ENCODE assay signal across 17 cellular contexts in the genomic region with DNA sequence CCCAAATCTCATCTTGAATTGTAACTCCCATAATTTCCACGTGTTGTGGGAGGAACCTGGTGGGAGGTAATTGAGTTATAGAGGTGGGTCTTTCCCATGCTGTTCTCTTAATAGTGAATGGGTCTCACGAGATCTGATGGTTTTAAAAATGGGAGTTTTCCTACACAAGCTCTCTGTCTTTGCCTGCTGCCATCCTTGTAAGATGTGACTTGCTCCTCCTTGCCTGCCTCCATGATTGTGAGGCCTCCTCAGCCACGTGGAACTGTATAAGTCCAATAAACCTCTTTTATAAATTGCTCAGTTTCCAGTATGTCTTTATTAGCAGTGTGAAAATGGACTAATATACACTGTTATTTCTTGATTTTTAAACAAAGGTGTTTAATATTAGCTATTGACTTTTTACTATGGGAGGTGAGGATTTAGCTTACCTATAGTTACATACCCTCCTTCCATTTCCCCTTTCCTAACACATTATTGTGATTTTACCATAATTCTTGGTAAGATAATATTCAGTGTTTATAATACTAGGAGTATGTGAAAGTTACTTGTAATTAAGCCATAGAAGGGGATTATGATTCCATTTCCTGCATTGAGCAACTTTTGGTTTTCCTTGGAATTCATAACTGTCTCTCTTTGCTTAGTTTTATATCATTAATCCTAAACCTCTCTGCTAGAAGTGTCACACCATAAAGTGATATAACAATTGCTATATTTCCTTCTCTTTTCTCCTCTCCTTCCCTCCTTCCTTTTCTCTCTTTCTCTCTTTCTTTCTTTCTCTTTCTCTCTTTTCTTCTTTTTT.
A peak's percentile ranks its signal among the peaks of the same experiment; 100 is the strongest.
DNase-seq lines count a peak whose midpoint lies in the region; ATAC-seq, FAIRE-seq and TF ChIP-seq lines count a peak whose summit lies in the region.
"Had no signal": no experiment of that assay in that cellular context is flagged by ENCODE, and none has a peak within 500 bp of the region (broad histone marks: within the 10 kb centered on the region; RNA-seq: fewer than 3 reads in every experiment).

No MANE protein-coding gene starts in this region.

- FAIRE-seq in bronchial epithelial cell (lab: Jason Lieb, UNC): no peak
- FAIRE-seq: A204.1, G401.6, GM12892 had no signal

- H3K4me3 ChIP-seq in bronchial epithelial cell (ENCODE audit: low read depth, low read length) (no peak overlapping the region), fibroblast of villous mesenchyme (ENCODE audit: low read depth, low read length) (no peak overlapping the region)

- TF ChIP-seq CTCF in bronchial epithelial cell (IDR thresholded peaks at IDR 0.05; ENCODE audit: insufficient read depth, low read length, severe bottlenecking): no peak
- no peak for TF ChIP-seq CTCF in fibroblast of villous mesenchyme (IDR thresholded peaks at IDR 0.05; ENCODE audit: insufficient read depth, low read depth, low read length)

- no peaks in the 10 kb centered on the region for H3K36me3 ChIP-seq in bronchial epithelial cell (ENCODE audit: control insufficient read depth, insufficient read depth, low read length)
- H3K36me3 ChIP-seq: BE2C had no signal

- DNase-seq in HCEC 1CT (peak; percentile 27), bronchial epithelial cell (ENCODE audit: low read depth) (peak; percentile 13), fibroblast of villous mesenchyme (ENCODE audit: low read depth) (peak; percentile 36)
- no peak for DNase-seq in activated CD8-positive, alpha-beta memory T cell treated with anti-CD3 and anti-CD28 coated beads, Interleukin-2, amount 50 U/mL, for 4 hours
- DNase-seq: BE2C; CD4-positive, alpha-beta memory T cell; DMS79; EL; GOT3; H9; HFFc6 had no signal

- H3K27me3 ChIP-seq in bronchial epithelial cell (ENCODE audit: control insufficient read depth, insufficient read depth, low read length): no peaks in the 10 kb centered on the region
- H3K27me3 ChIP-seq: BE2C had no signal

- ATAC-seq in HG03469 (IDR thresholded peaks at IDR 0.05; ENCODE audit: unreplicated experiment) (no peak), GM21619 (IDR thresholded peaks at IDR 0.05; ENCODE audit: unreplicated experiment) (no peak)
- no peak for ATAC-seq in activated CD4-positive, CD25-positive, alpha-beta regulatory T cell treated with anti-CD3 and anti-CD28 coated beads, Interleukin-2, amount 50 U/mL, for 24 hours
